ENCODE assay signal across 8 cellular contexts in the genomic region with DNA sequence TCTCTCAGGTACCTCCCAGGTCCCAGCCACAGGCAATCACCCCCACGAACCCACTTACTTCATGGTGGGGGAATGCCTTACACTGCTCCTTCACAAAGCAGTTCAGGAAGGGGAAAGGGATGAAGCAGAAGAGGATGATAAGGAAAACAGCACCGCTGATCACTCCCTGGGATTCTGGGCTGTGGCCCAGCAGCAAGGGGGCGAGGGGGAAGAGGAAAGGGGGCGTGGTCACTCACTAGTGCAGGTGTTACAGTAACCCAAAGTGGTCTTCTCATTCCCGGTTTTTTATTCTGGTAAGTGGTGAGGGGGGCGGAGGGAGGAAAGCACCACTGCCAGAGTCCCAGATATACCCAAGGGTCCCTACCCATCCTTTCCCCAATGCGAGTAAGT. TPM values are rescaled to one million over a fixed set of nuclear protein-coding genes. Genes with fewer than 3 reads are reported as not detected.
DNase-seq lines count a peak whose midpoint lies in the region; ATAC-seq and TF ChIP-seq lines count a peak whose summit lies in the region.

No MANE protein-coding gene starts in this region.

- H3K27me3 ChIP-seq in MG63 (no peaks in the 10 kb centered on the region), ectodermal cell (ENCODE audit: control insufficient read depth, insufficient read depth, low read length, poor library complexity, severe bottlenecking) (no peaks in the 10 kb centered on the region), neural cell (ENCODE audit: insufficient read depth, low read depth, low read length) (no peaks in the 10 kb centered on the region)

- H3K27ac ChIP-seq in C4-2B = peak overlapping the region; percentile 93
- H3K27ac ChIP-seq in ectodermal cell (ENCODE audit: insufficient read depth, low read depth, low read length, poor library complexity, severe bottlenecking) = no peak overlapping the region
- no peak overlapping the region for H3K27ac ChIP-seq in neural cell (ENCODE audit: low read length)

- no peak for TF ChIP-seq RAD21 in neural cell (conservative IDR thresholded peaks at IDR 0.05)

- peak overlapping the region; percentile 75 for H3K9ac ChIP-seq in neural cell (ENCODE audit: low read length)

- H3K9me3 ChIP-seq in MG63 (no peaks in the 10 kb centered on the region), ectodermal cell (ENCODE audit: control insufficient read depth, low read length) (no peaks in the 10 kb centered on the region), neural cell (ENCODE audit: low read length) (no peaks in the 10 kb centered on the region)

- H3K9me2 ChIP-seq in neural cell (ENCODE audit: insufficient read depth, low read length) = no peaks in the 10 kb centered on the region

- DNase-seq in MG63 (no peak), dermis blood vessel endothelial cell (no peak), NK-92 (lab: John Stamatoyannopoulos, UW; ENCODE audit: unreplicated experiment) (no peak)

- peak overlapping the region; percentile 97 for H3K4me3 ChIP-seq in MG63
- H3K4me3 ChIP-seq in ectodermal cell (ENCODE audit: insufficient read depth, low read depth, low read length) = peak overlapping the region; percentile 75
- H3K4me3 ChIP-seq in neural cell (ENCODE audit: low read length) = peak overlapping the region; percentile 82

- H4K20me1 ChIP-seq in neural cell (ENCODE audit: insufficient read depth) = no peaks in the 10 kb centered on the region

- peak overlapping the region; percentile 88 for H3K4me2 ChIP-seq in neural cell (ENCODE audit: low read length)

- H3K36me3 ChIP-seq in MG63 (peaks cover 34% of the 10 kb centered on the region), ectodermal cell (ENCODE audit: control insufficient read depth, insufficient read depth, low read length) (peaks cover 18% of the 10 kb centered on the region), neural cell (ENCODE audit: insufficient read depth, low read length) (no peaks in the 10 kb centered on the region)

- no peak for ATAC-seq in GM18517 (IDR thresholded peaks at IDR 0.05; ENCODE audit: unreplicated experiment)
- no peak for ATAC-seq in GM18907 (IDR thresholded peaks at IDR 0.05; ENCODE audit: unreplicated experiment)

- no peak for TF ChIP-seq CTCF in C4-2B (conservative IDR thresholded peaks at IDR 0.05)
- no peak for TF ChIP-seq CTCF in neural cell (IDR thresholded peaks at IDR 0.05; ENCODE audit: poor library complexity, severe bottlenecking)

- no peaks in the 10 kb centered on the region for H3K79me2 ChIP-seq in neural cell (replicated peaks; ENCODE audit: insufficient read depth, low read length)

- H3K4me1 ChIP-seq in ectodermal cell (ENCODE audit: control insufficient read depth, insufficient read depth, low read length) = peaks cover 10% of the 10 kb centered on the region

- H3F3A ChIP-seq in neural cell (ENCODE audit: insufficient read depth, low read length, poor library complexity, severe bottlenecking) = no peaks in the 10 kb centered on the region

- TF ChIP-seq EP300 in neural cell (conservative IDR thresholded peaks at IDR 0.05; ENCODE audit: poor library complexity, severe bottlenecking) = no peak

- no peak overlapping the region for H2AFZ ChIP-seq in neural cell (ENCODE audit: low read depth, low read length)

- 3 to 5% methylated on average over 7 of the region's 7 CpGs for WGBS in ectodermal cell, 2 experiments

TF ChIP-seq in neural cell, 6 proteins besides CTCF, POLR2A, EP300 and RAD21:
- no peak for TF ChIP-seq POLR2AphosphoS5 (IDR thresholded peaks at IDR 0.05)
- no peak for TF ChIP-seq TAF1 (IDR thresholded peaks at IDR 0.05; ENCODE audit: low read depth)
- TF ChIP-seq EZH2 (IDR thresholded peaks at IDR 0.05; ENCODE audit: borderline replicate concordance, insufficient read depth, low read length, poor library complexity, severe bottlenecking) = no peak
- TF ChIP-seq SMC3 (conservative IDR thresholded peaks at IDR 0.05; ENCODE audit: poor library complexity) = no peak
- TF ChIP-seq MXI1 (conservative IDR thresholded peaks at IDR 0.05; ENCODE audit: poor library complexity, severe bottlenecking) = no peak
- TF ChIP-seq, protein P1, sequence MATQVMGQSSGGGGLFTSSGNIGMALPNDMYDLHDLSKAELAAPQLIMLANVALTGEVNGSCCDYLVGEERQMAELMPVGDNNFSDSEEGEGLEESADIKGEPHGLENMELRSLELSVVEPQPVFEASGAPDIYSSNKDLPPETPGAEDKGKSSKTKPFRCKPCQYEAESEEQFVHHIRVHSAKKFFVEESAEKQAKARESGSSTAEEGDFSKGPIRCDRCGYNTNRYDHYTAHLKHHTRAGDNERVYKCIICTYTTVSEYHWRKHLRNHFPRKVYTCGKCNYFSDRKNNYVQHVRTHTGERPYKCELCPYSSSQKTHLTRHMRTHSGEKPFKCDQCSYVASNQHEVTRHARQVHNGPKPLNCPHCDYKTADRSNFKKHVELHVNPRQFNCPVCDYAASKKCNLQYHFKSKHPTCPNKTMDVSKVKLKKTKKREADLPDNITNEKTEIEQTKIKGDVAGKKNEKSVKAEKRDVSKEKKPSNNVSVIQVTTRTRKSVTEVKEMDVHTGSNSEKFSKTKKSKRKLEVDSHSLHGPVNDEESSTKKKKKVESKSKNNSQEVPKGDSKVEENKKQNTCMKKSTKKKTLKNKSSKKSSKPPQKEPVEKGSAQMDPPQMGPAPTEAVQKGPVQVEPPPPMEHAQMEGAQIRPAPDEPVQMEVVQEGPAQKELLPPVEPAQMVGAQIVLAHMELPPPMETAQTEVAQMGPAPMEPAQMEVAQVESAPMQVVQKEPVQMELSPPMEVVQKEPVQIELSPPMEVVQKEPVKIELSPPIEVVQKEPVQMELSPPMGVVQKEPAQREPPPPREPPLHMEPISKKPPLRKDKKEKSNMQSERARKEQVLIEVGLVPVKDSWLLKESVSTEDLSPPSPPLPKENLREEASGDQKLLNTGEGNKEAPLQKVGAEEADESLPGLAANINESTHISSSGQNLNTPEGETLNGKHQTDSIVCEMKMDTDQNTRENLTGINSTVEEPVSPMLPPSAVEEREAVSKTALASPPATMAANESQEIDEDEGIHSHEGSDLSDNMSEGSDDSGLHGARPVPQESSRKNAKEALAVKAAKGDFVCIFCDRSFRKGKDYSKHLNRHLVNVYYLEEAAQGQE (IDR thresholded peaks at IDR 0.05; ENCODE audit: borderline replicate concordance) = no peak
TF ChIP-seq in neural cell: peak in this region for 0.

RNA-seq across cellular contexts. Expression of a gene that starts 0.7 kb away (rescaled TPM):
- 7.9 and 18.4 TPM in 2 replicates for total RNA-seq in MG63 (2014; rRNA removed; shearing (Covaris generic); ENCODE audit: low replicate concordance)
- polyA plus RNA-seq in ectodermal cell (2013, experiment 1 of 4) = 51.5 TPM
- 46.4 TPM for polyA plus RNA-seq in ectodermal cell (2013, experiment 2 of 4)
- 47.5 TPM for polyA plus RNA-seq in ectodermal cell (2013, experiment 3 of 4)
- 51.6 TPM for polyA plus RNA-seq in ectodermal cell (2013, experiment 4 of 4)
- 9.8 and 27.0 TPM in 2 replicates for polyA plus RNA-seq in neural cell
- 10.5 and 14.6 TPM in 2 replicates for polyA minus RNA-seq in neural cell
- 21.3 and 50.6 TPM in 2 replicates for total RNA-seq in dermis blood vessel endothelial cell

RNA-seq across cellular contexts. Expression of a gene that starts 6.2 kb away (rescaled TPM):
- 2.9 and 5.1 TPM in 2 replicates for total RNA-seq in MG63 (2014; rRNA removed; shearing (Covaris generic); ENCODE audit: low replicate concordance)
- polyA plus RNA-seq in ectodermal cell (2013, experiment 1 of 4) = 9.2 TPM
- 6.7 TPM for polyA plus RNA-seq in ectodermal cell (2013, experiment 2 of 4)
- polyA plus RNA-seq in ectodermal cell (2013, experiment 3 of 4) = 4.4 TPM
- polyA plus RNA-seq in ectodermal cell (2013, experiment 4 of 4) = 7.2 TPM
- polyA plus RNA-seq in neural cell = 13.6 and 21.6 TPM in 2 replicates
- polyA minus RNA-seq in neural cell = 11.5 and 13.1 TPM in 2 replicates
- total RNA-seq in dermis blood vessel endothelial cell = 2.2 and 5.6 TPM in 2 replicates

RNA-seq across cellular contexts. Expression of a gene that starts 16.3 kb away (rescaled TPM):
- 35.5 and 54.7 TPM in 2 replicates for total RNA-seq in MG63 (2014; rRNA removed; shearing (Covaris generic); ENCODE audit: low replicate concordance)
- polyA plus RNA-seq in ectodermal cell (2013, experiment 1 of 4) = 62.1 TPM
- polyA plus RNA-seq in ectodermal cell (2013, experiment 2 of 4) = 62.7 TPM
- polyA plus RNA-seq in ectodermal cell (2013, experiment 3 of 4) = 43.9 TPM
- polyA plus RNA-seq in ectodermal cell (2013, experiment 4 of 4) = 56.8 TPM
- 12.7 and 15.9 TPM in 2 replicates for polyA plus RNA-seq in neural cell
- 4.6 and 9.5 TPM in 2 replicates for polyA minus RNA-seq in neural cell
- total RNA-seq in dermis blood vessel endothelial cell = 3.4 and 11.2 TPM in 2 replicates

RNA-seq across cellular contexts. Expression of a gene that starts 20.4 kb away (rescaled TPM):
- 8.3 and 27.5 TPM in 2 replicates for total RNA-seq in MG63 (2014; rRNA removed; shearing (Covaris generic); ENCODE audit: low replicate concordance)
- 43.1 TPM for polyA plus RNA-seq in ectodermal cell (2013, experiment 1 of 4)
- 40.3 TPM for polyA plus RNA-seq in ectodermal cell (2013, experiment 2 of 4)
- polyA plus RNA-seq in ectodermal cell (2013, experiment 3 of 4) = 39.3 TPM
- polyA plus RNA-seq in ectodermal cell (2013, experiment 4 of 4) = 39.0 TPM
- 50.0 and 58.8 TPM in 2 replicates for polyA plus RNA-seq in neural cell
- polyA minus RNA-seq in neural cell = 41.7 and 42.1 TPM in 2 replicates
- total RNA-seq in dermis blood vessel endothelial cell = 14.8 and 19.2 TPM in 2 replicates

RNA-seq across cellular contexts. Expression of a gene that starts 33.3 kb away (rescaled TPM):
- total RNA-seq in MG63 (2014; rRNA removed; shearing (Covaris generic); ENCODE audit: low replicate concordance) = 9.1 and 14.2 TPM in 2 replicates
- 22.5 TPM for polyA plus RNA-seq in ectodermal cell (2013, experiment 1 of 4)
- polyA plus RNA-seq in ectodermal cell (2013, experiment 2 of 4) = 26.8 TPM
- polyA plus RNA-seq in ectodermal cell (2013, experiment 3 of 4) = 25.9 TPM
- 32.3 TPM for polyA plus RNA-seq in ectodermal cell (2013, experiment 4 of 4)
- 24.1 and 24.8 TPM in 2 replicates for polyA plus RNA-seq in neural cell
- polyA minus RNA-seq in neural cell = 33.7 and 41.9 TPM in 2 replicates
- total RNA-seq in dermis blood vessel endothelial cell = 24.6 and 25.7 TPM in 2 replicates
